Comparison of ENCODE assay signal across 23 cellular contexts in genomic region chr5:135303582-135304173, GRCh38.
"Had no signal": no experiment of that assay in that cellular context is flagged by ENCODE, and none has a peak within 500 bp of the region (broad histone marks: within the 10 kb centered on the region; RNA-seq: fewer than 3 reads in every experiment).

No MANE protein-coding gene starts in this region.

- H3K4me1 Mint-ChIP-seq: stimulated activated naive B cell treated with anti-CD40 and anti-IgM and Interleukin-4, amounts not matched to agents 10 μg/mL and 1 μg/mL and 100 μg/mL, for 72 hours had no signal

- ATAC-seq: activated CD4-positive, CD25-positive, alpha-beta regulatory T cell treated with anti-CD3 and anti-CD28 coated beads, Interleukin-2, amount 50 U/mL, for 24 hours; activated CD8-positive, alpha-beta T cell treated with anti-CD3 and anti-CD28 coated beads, Interleukin-2, amount 10 ng/mL, durations not matched to agents 7 days and 5 days; body of pancreas; left ventricle myocardium superior; sciatic nerve; stimulated activated naive B cell treated with anti-CD40 and anti-IgM and Interleukin-4, amounts not matched to agents 10 μg/mL and 1 μg/mL and 100 μg/mL, for 72 hours had no signal

- H3K9me3 Mint-ChIP-seq: activated T-helper 1 cell treated with anti-CD3 and anti-CD28 coated beads, Interleukin-12 subunit alpha, Interleukin-12 subunit beta, Interleukin-2, Interleukin-4 antibody, amounts not matched to agents 30 ng/mL and 10 ng/mL and 1 ng/mL, durations not matched to agents 14 hours and 24 hours and 36 hours; dendritic cell treated with granulocyte-macrophage colony-stimulating factor and Interleukin-4, amounts not matched to agents 40 ng/mL and 50 ng/mL, for 4 days; stimulated activated naive B cell treated with anti-CD40 and anti-IgM and Interleukin-4, amounts not matched to agents 10 μg/mL and 1 μg/mL and 100 μg/mL, for 72 hours had no signal

- H3K36me3 Mint-ChIP-seq: stimulated activated naive B cell treated with anti-CD40 and anti-IgM and Interleukin-4, amounts not matched to agents 10 μg/mL and 1 μg/mL and 100 μg/mL, for 72 hours had no signal

- H3K27ac ChIP-seq: body of pancreas, transverse colon, uterus had no signal

- H3K9me3 ChIP-seq: body of pancreas, transverse colon, uterus had no signal

- H3K27ac Mint-ChIP-seq: activated T-helper 1 cell treated with anti-CD3 and anti-CD28 coated beads, Interleukin-12 subunit alpha, Interleukin-12 subunit beta, Interleukin-2, Interleukin-4 antibody, amounts not matched to agents 30 ng/mL and 10 ng/mL and 1 ng/mL, durations not matched to agents 14 hours and 24 hours and 36 hours; dendritic cell treated with granulocyte-macrophage colony-stimulating factor and Interleukin-4, amounts not matched to agents 40 ng/mL and 50 ng/mL, for 4 days; stimulated activated naive B cell treated with anti-CD40 and anti-IgM and Interleukin-4, amounts not matched to agents 10 μg/mL and 1 μg/mL and 100 μg/mL, for 72 hours had no signal

- H3K36me3 ChIP-seq: transverse colon, uterus had no signal

- DNase-seq: activated CD4-positive, alpha-beta T cell treated with anti-CD3 and anti-CD28 coated beads, Interleukin-2, amount 50 U/mL, for 1 hour; activated CD8-positive, alpha-beta T cell treated with anti-CD3 and anti-CD28 coated beads, Interleukin-2, amount 10 ng/mL, durations not matched to agents 7 days and 5 days; activated gamma-delta T cell; activated naive CD4-positive, alpha-beta T cell treated with anti-CD3 and anti-CD28 coated beads, Interleukin-2, amount 50 U/mL, for 16 hours; anterior cingulate cortex; body of pancreas; caudate nucleus; effector CD8-positive, alpha-beta T cell; foreskin melanocyte; hippocampal formation; left ventricle myocardium superior; mammary epithelial cell; midbrain; nucleus accumbens; stimulated activated CD4-positive, alpha-beta T cell treated with anti-CD3 and anti-CD28 coated beads, Interleukin-2, amount 100 ng/mL, for 48 hours; stimulated activated CD8-positive, alpha-beta memory T cell treated with anti-CD3 and anti-CD28 coated beads, Interleukin-4, amount 100 ng/mL, for 48 hours; stimulated activated naive B cell treated with anti-CD40 and anti-IgM and Interleukin-4, amounts not matched to agents 10 μg/mL and 1 μg/mL and 100 μg/mL, for 72 hours; transverse colon; uterus had no signal

- H3K4me3 ChIP-seq: body of pancreas, transverse colon, uterus had no signal

- H3K27me3 ChIP-seq: body of pancreas, uterus had no signal

- H3K4me1 ChIP-seq: body of pancreas, transverse colon, uterus had no signal

- H3K4me3 Mint-ChIP-seq: activated CD8-positive, alpha-beta T cell treated with anti-CD3 and anti-CD28 coated beads, Interleukin-2, amount 10 ng/mL, durations not matched to agents 7 days and 5 days; activated T-helper 1 cell treated with anti-CD3 and anti-CD28 coated beads, Interleukin-12 subunit alpha, Interleukin-12 subunit beta, Interleukin-2, Interleukin-4 antibody, amounts not matched to agents 30 ng/mL and 10 ng/mL and 1 ng/mL, durations not matched to agents 14 hours and 24 hours and 36 hours; dendritic cell treated with granulocyte-macrophage colony-stimulating factor and Interleukin-4, amounts not matched to agents 40 ng/mL and 50 ng/mL, for 4 days; stimulated activated naive B cell treated with anti-CD40 and anti-IgM and Interleukin-4, amounts not matched to agents 10 μg/mL and 1 μg/mL and 100 μg/mL, for 72 hours had no signal
